Comparison of ENCODE assay signal across 21 cellular contexts in genomic region chr12:51403159-51403558, GRCh38. TPM values are rescaled to one million over a fixed set of nuclear protein-coding genes. Genes with fewer than 3 reads are reported as not detected.
"Had no signal": no experiment of that assay in that cellular context is flagged by ENCODE, and none has a peak within 500 bp of the region (broad histone marks: within the 10 kb centered on the region; RNA-seq: fewer than 3 reads in every experiment).

No MANE protein-coding gene starts in this region.

- H3K36me3 Mint-ChIP-seq: activated CD4-positive, alpha-beta memory T cell treated with anti-CD3 and anti-CD28 coated beads for 36 hours had no signal

- H3K36me3 ChIP-seq: ascending aorta, suprapubic skin, upper lobe of right lung had no signal

- H3K4me1 ChIP-seq: ascending aorta, suprapubic skin, upper lobe of right lung had no signal

- H3K4me1 Mint-ChIP-seq: nephron had no signal

- H3K27me3 Mint-ChIP-seq: activated CD4-positive, alpha-beta memory T cell treated with anti-CD3 and anti-CD28 coated beads for 36 hours had no signal

- H3K4me3 Mint-ChIP-seq: activated CD4-positive, alpha-beta memory T cell treated with anti-CD3 and anti-CD28 coated beads for 36 hours; activated naive CD8-positive, alpha-beta T cell treated with anti-CD3 and anti-CD28 coated beads, Interleukin-2, amount 10 ng/mL, durations not matched to agents 7 days and 5 days; nephron had no signal

- DNase-seq: activated CD4-positive, alpha-beta memory T cell treated with anti-CD3 and anti-CD28 coated beads for 36 hours; activated CD4-positive, CD25-positive, alpha-beta regulatory T cell treated with anti-CD3 and anti-CD28 coated beads, Interleukin-2, amount 50 U/mL, for 72 hours; activated gamma-delta T cell treated with Interleukin-2 at 50 U/mL for 16 hours; activated naive CD8-positive, alpha-beta T cell treated with anti-CD3 and anti-CD28 coated beads, Interleukin-2, amount 10 ng/mL, durations not matched to agents 7 days and 5 days; activated T-cell treated with anti-CD3 and anti-CD28 coated beads, Interleukin-2, amount 50 U/mL, for 48 hours; central memory CD4-positive, alpha-beta T cell; effector memory CD4-positive, alpha-beta T cell; mammary epithelial cell; stimulated activated CD4-positive, alpha-beta T cell treated with anti-CD3 and anti-CD28 coated beads, Interleukin-2, amount 100 ng/mL, for 24 hours; stimulated activated naive CD4-positive, alpha-beta T cell treated with Interleukin-2 at 50 U/mL for 16 hours had no signal

- H3K4me3 ChIP-seq: ascending aorta, coronary artery, suprapubic skin, upper lobe of right lung had no signal

- H3K27me3 ChIP-seq: ascending aorta, suprapubic skin, upper lobe of right lung had no signal

- H3K9me3 Mint-ChIP-seq: activated CD4-positive, alpha-beta memory T cell treated with anti-CD3 and anti-CD28 coated beads for 36 hours; activated naive CD8-positive, alpha-beta T cell treated with anti-CD3 and anti-CD28 coated beads, Interleukin-2, amount 10 ng/mL, durations not matched to agents 7 days and 5 days; nephron had no signal

- H3K27ac ChIP-seq: ascending aorta, coronary artery, suprapubic skin, upper lobe of right lung had no signal

- H3K27ac Mint-ChIP-seq: activated CD4-positive, alpha-beta memory T cell treated with anti-CD3 and anti-CD28 coated beads for 36 hours; activated naive CD8-positive, alpha-beta T cell treated with anti-CD3 and anti-CD28 coated beads, Interleukin-2, amount 10 ng/mL, durations not matched to agents 7 days and 5 days; nephron had no signal

- H3K9me3 ChIP-seq: ascending aorta, suprapubic skin, upper lobe of right lung had no signal

RNA-seq across cellular contexts. Expression of gene SLC4A8, which starts 21.5 kb away (rescaled TPM):
- total RNA-seq: ascending aorta had no signal

RNA-seq across cellular contexts. Expression of gene CELA1, which starts 56.7 kb away (rescaled TPM):
- total RNA-seq: activated naive CD8-positive, alpha-beta T cell treated with anti-CD3 and anti-CD28 coated beads, Interleukin-2, amount 10 ng/mL, durations not matched to agents 7 days and 5 days; ascending aorta; fibroblast of villous mesenchyme; left colon; mammary epithelial cell; mucosa of gallbladder; osteocyte; pulmonary artery endothelial cell; sciatic nerve; suprapubic skin; upper lobe of right lung had no signal
- polyA plus RNA-seq: mammary epithelial cell had no signal
